Comparison of ENCODE assay signal across 26 cellular contexts in genomic region chrX:18252644-18253359, GRCh38. TPM values are rescaled to one million over a fixed set of nuclear protein-coding genes. Genes with fewer than 3 reads are reported as not detected.
A peak's percentile ranks its signal among the peaks of the same experiment; 100 is the strongest.
DNase-seq lines count a peak whose midpoint lies in the region; ATAC-seq, FAIRE-seq and TF ChIP-seq lines count a peak whose summit lies in the region.
"Had no signal": no experiment of that assay in that cellular context is flagged by ENCODE, and none has a peak within 500 bp of the region (broad histone marks: within the 10 kb centered on the region; RNA-seq: fewer than 3 reads in every experiment).

No MANE protein-coding gene starts in this region.

- ATAC-seq in GM18873 (IDR thresholded peaks at IDR 0.05; ENCODE audit: low FRiP score, unreplicated experiment) = no peak
- ATAC-seq: left lung, PC-3, T-helper 17 cell had no signal

- DNase-seq in ELR (ENCODE audit: low read depth) (peak; percentile 0), M059J (ENCODE audit: low read depth) (peak; percentile 1), endothelial cell of umbilical vein (ENCODE audit: low read depth, low spot score) (peak; percentile 15), lung microvascular endothelial cell (ENCODE audit: low read depth in 2 of 2) (peak; percentile 20 to 23), NCI-H2196 (lab: John Stamatoyannopoulos, UW; ENCODE audit: unreplicated experiment) (no peak), H54 (ENCODE audit: insufficient read length, low spot score) (no peak), NCI-H748 treated with DMSO at 0.1 percent for 48 hours (lab: John Stamatoyannopoulos, UW) (no peak)
- DNase-seq: activated CD8-positive, alpha-beta memory T cell treated with anti-CD3 and anti-CD28 coated beads, Interleukin-2, amount 50 U/mL, for 4 hours; activated effector memory CD4-positive, alpha-beta T cell treated with Interleukin-2 at 50 U/mL for 16 hours; CD8-positive, alpha-beta memory T cell; DMS53; glutamatergic neuron; HCEC 1CT; left lung; midbrain; NCI-H1105 treated with DMSO at 0.1 percent for 48 hours; PC-3; stimulated activated CD4-positive, alpha-beta T cell treated with anti-CD3 and anti-CD28 coated beads, Interleukin-4, amount 100 ng/mL, for 1 hour; stomach; T-helper 17 cell; trophoblast cell had no signal

- no peak overlapping the region for H3K4me2 ChIP-seq in endothelial cell of umbilical vein (ENCODE audit: insufficient read depth, low read length)

- BruUV-seq in endothelial cell of umbilical vein (replicated peaks; lab: Mats Ljungman, UMichigan) = no TSS peak

- no peaks in the 10 kb centered on the region for H3K36me3 ChIP-seq in endothelial cell of umbilical vein (ENCODE audit: control insufficient read depth in 2 of 2, extremely low read depth in 1 of 2, insufficient read depth in 2 of 2, low read length in 2 of 2)
- H3K36me3 ChIP-seq: left lung, stomach had no signal

- no peak overlapping the region for H3K9ac ChIP-seq in endothelial cell of umbilical vein (replicated peaks; ENCODE audit: extremely low read depth, insufficient read depth, low read length)

- H3K27ac ChIP-seq in endothelial cell of umbilical vein (ENCODE audit: insufficient read depth, low read depth, low read length) = no peak overlapping the region
- H3K27ac ChIP-seq: left lung, stomach had no signal

- no peaks in the 10 kb centered on the region for H3K4me1 ChIP-seq in endothelial cell of umbilical vein (ENCODE audit: control insufficient read depth, extremely low read depth, insufficient read depth, low read length)
- H3K4me1 ChIP-seq: left lung, stomach had no signal

- no peaks in the 10 kb centered on the region for H3K9me1 ChIP-seq in endothelial cell of umbilical vein (replicated peaks; ENCODE audit: control insufficient read depth, extremely low read depth, insufficient read depth, low read length)

- POLR2A ChIA-PET in endothelial cell of umbilical vein (lab: Charles Lee) = no interaction called here

- intact Hi-C loops in endothelial cell of umbilical vein (cut with micrococcal nuclease) = no loop called here

- dilution Hi-C loops in endothelial cell of umbilical vein (cut with MboI; ENCODE audit: extremely low pct_ligation_motif_present, low sequenced_read_pairs) = no loop called here

- no peak overlapping the region for H2AFZ ChIP-seq in endothelial cell of umbilical vein (ENCODE audit: low read depth, low read length)

- CTCF ChIA-PET in endothelial cell of umbilical vein (lab: Charles Lee) = no interaction called here

- H3K9me3 ChIP-seq in endothelial cell of umbilical vein (replicated peaks; ENCODE audit: control insufficient read depth, insufficient read depth, low read length) = no peaks in the 10 kb centered on the region
- H3K9me3 ChIP-seq: left lung, stomach had no signal

- no peaks in the 10 kb centered on the region for H3K27me3 ChIP-seq in endothelial cell of umbilical vein (ENCODE audit: control insufficient read depth in 2 of 2, insufficient read depth in 2 of 2, low read length in 2 of 2)
- H3K27me3 ChIP-seq: left lung, stomach had no signal

- H4K20me1 ChIP-seq in endothelial cell of umbilical vein (replicated peaks; ENCODE audit: control insufficient read depth, extremely low read depth, insufficient read depth, low read length) = no peaks in the 10 kb centered on the region

- no peak overlapping the region for H3K4me3 ChIP-seq in endothelial cell of umbilical vein (replicated peaks in 1 of 3; ENCODE audit: insufficient read depth in 1 of 3, low read depth in 1 of 3, low read length in 3 of 3)
- H3K4me3 ChIP-seq: left lung, stomach had no signal

- no peak for FAIRE-seq in endothelial cell of umbilical vein (lab: Jason Lieb, UNC)
- FAIRE-seq in H54 (lab: Jason Lieb, UNC) = no peak

- TF ChIP-seq POLR2A in endothelial cell of umbilical vein (IDR thresholded peaks at IDR 0.05; ENCODE audit: low read depth, low read length) (no peak), H54 (IDR thresholded peaks at IDR 0.05; ENCODE audit: low read depth, low read length) (no peak)

- no peaks in the 10 kb centered on the region for H3K79me2 ChIP-seq in endothelial cell of umbilical vein (ENCODE audit: control insufficient read depth, insufficient read depth, low read length)

- TF ChIP-seq CTCF in endothelial cell of umbilical vein (IDR thresholded peaks at IDR 0.05; ENCODE audit: extremely low read depth in 1 of 2, insufficient read depth in 1 of 2, low read depth in 1 of 2, low read length in 2 of 2) = no peak

TF ChIP-seq in endothelial cell of umbilical vein, 7 proteins besides CTCF, POLR2A, EP300 and RAD21:
- no peak for TF ChIP-seq EZH2 (IDR thresholded peaks at IDR 0.05; ENCODE audit: borderline replicate concordance, low read depth, low read length, severe bottlenecking)
- TF ChIP-seq MAX (IDR thresholded peaks at IDR 0.05; ENCODE audit: insufficient read depth, insufficient read length) = no peak
- no peak for TF ChIP-seq GATA2 (IDR thresholded peaks at IDR 0.05; ENCODE audit: insufficient read depth, insufficient read length, low read depth, low read length)
- no peak for TF ChIP-seq MYC (IDR thresholded peaks at IDR 0.05; ENCODE audit: low read depth, low read length)
- no peak for TF ChIP-seq FOS (IDR thresholded peaks at IDR 0.05; ENCODE audit: borderline replicate concordance, insufficient read depth, low read length)
- TF ChIP-seq POLR2AphosphoS5 (IDR thresholded peaks at IDR 0.05; ENCODE audit: insufficient read depth, low read depth, low read length) = no peak
- TF ChIP-seq JUN (IDR thresholded peaks at IDR 0.05; ENCODE audit: borderline replicate concordance, insufficient read depth, insufficient read length, low read depth) = no peak

RNA-seq across cellular contexts. Expression of gene BEND2, which starts 32.1 kb away (rescaled TPM):
- not detected in 2 replicates for total RNA-seq in M059J (2014; rRNA removed; shearing (Covaris generic))
- total RNA-seq in endothelial cell of umbilical vein = not detected in 2 replicates
- not detected in 2 replicates for polyA plus RNA-seq in endothelial cell of umbilical vein
- not detected in 2 replicates for polyA plus RNA-seq in endothelial cell of umbilical vein (2011; cell fraction: cytosol; rRNA removed)
- not detected in 2 replicates for polyA plus RNA-seq in endothelial cell of umbilical vein (2011; cell fraction: nucleus; rRNA removed)
- not detected in 2 replicates for polyA plus RNA-seq in endothelial cell of umbilical vein (2012)
- polyA minus RNA-seq in endothelial cell of umbilical vein = not detected in 2 replicates
- not detected for polyA minus RNA-seq in endothelial cell of umbilical vein (2011; cell fraction: cytosol; rRNA and poly(A)+ RNA removed)
- polyA minus RNA-seq in endothelial cell of umbilical vein (2011; cell fraction: nucleus; rRNA and poly(A)+ RNA removed) = not detected in 2 replicates
- not detected in 2 replicates for total RNA-seq in lung microvascular endothelial cell
- total RNA-seq: CD8-positive, alpha-beta memory T cell; HT1080; left lung; PC-3; progenitor cell of endocrine pancreas; skeletal muscle tissue; stomach had no signal
- polyA plus RNA-seq: CD8-positive, alpha-beta memory T cell; esophagus had no signal

Comparison
In these comparisons a context has a peak if more than half of its experiments do, and no peak if none do; other contexts are left out.
1. DNase-seq: peak in ELR (single experiment), M059J (single experiment), endothelial cell of umbilical vein (single experiment) and lung microvascular endothelial cell (2 of 2); none in NCI-H2196 (single experiment), H54 (single experiment) and NCI-H748 treated with DMSO at 0.1 percent for 48 hours (single experiment).